In the genomic region with DNA sequence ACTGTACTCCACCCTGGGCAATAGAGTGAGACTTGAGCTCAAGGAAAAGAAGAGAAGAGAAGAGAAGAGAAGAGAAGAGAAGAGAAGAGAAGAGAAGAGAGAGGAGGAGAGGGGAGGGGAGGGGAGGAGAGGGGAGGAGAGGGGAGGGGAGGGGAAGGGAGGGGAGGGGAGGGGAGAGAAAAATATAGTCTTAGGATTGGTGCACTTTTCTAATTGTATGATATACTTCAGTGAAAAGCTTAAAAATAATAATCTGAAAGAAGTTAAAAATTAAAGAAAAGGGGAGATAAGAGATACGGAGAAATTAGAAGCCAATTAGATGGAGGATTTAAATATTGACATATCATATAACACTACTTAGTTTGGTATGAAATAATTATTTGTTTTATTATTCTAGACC, we compare ENCODE assay signal across 32 cellular contexts. TPM values are rescaled to one million over a fixed set of nuclear protein-coding genes. Genes with fewer than 3 reads are reported as not detected.
"Had no signal": no experiment of that assay in that cellular context is flagged by ENCODE, and none has a peak within 500 bp of the region (broad histone marks: within the 10 kb centered on the region; RNA-seq: fewer than 3 reads in every experiment).

No MANE protein-coding gene starts in this region.

- H3K36me3 ChIP-seq: stomach, suprapubic skin, thoracic aorta, thyroid gland, tibial artery, tibial nerve, transverse colon, upper lobe of left lung, upper lobe of right lung, uterus, vagina had no signal

- H3K4me1 ChIP-seq: stomach, suprapubic skin, testis, thyroid gland, tibial artery, transverse colon, upper lobe of left lung, upper lobe of right lung, uterus, vagina had no signal

- H3K27me3 ChIP-seq: stomach, suprapubic skin, testis, thyroid gland, tibial artery, tibial nerve, transverse colon, upper lobe of left lung, upper lobe of right lung, uterus, vagina had no signal

- ATAC-seq: stimulated activated effector memory CD8-positive, alpha-beta T cell treated with anti-CD3 and anti-CD28 coated beads, Interleukin-12 subunit alpha, Interleukin-12 subunit beta, amount 100 ng/mL, for 72 hours; stimulated activated memory B cell treated with anti-CD40 and anti-IgM and Interleukin-4, amounts not matched to agents 10 μg/mL and 1 μg/mL and 100 μg/mL, for 72 hours; stimulated activated naive B cell treated with anti-CD40 and anti-IgM and Interleukin-4, amounts not matched to agents 10 μg/mL and 1 μg/mL and 100 μg/mL, for 72 hours; stimulated activated naive CD8-positive, alpha-beta T cell treated with anti-CD3 and anti-CD28 coated beads, Interleukin-15, amount 100 ng/mL, for 72 hours; stimulated activated naive CD8-positive, alpha-beta T cell treated with anti-CD3 and anti-CD28 coated beads, Interleukin-15, Interleukin-2, amounts not matched to agents 100 U/mL and 50 U/mL, for 24 hours; upper lobe of right lung had no signal

- DNase-seq: stimulated activated CD4-positive, alpha-beta T cell treated with anti-CD3 and anti-CD28 coated beads, Interleukin-2, amount 100 ng/mL, for 48 hours; stimulated activated CD4-positive, alpha-beta T cell treated with anti-CD3 and anti-CD28 coated beads, Interleukin-4, amount 100 ng/mL, for 1 hour; stimulated activated CD4-positive, alpha-beta T cell treated with anti-CD3 and anti-CD28 coated beads, Interleukin-4, amount 100 ng/mL, for 24 hours; stimulated activated CD4-positive, alpha-beta T cell treated with anti-CD3 and anti-CD28 coated beads, Interleukin-4, amount 100 ng/mL, for 4 hours; stimulated activated CD8-positive, alpha-beta memory T cell treated with anti-CD3 and anti-CD28 coated beads, Interleukin-4, amount 100 ng/mL, for 48 hours; stimulated activated naive B cell treated with anti-CD40 and anti-IgM and Interleukin-4, amounts not matched to agents 10 μg/mL and 1 μg/mL and 100 μg/mL, for 72 hours; stimulated activated naive CD4-positive, alpha-beta T cell; stimulated activated naive CD4-positive, alpha-beta T cell treated with Interleukin-2 at 50 U/mL for 16 hours; stimulated activated naive CD8-positive, alpha-beta T cell treated with anti-CD3 and anti-CD28 coated beads, Interleukin-15, amount 100 ng/mL, for 72 hours; stimulated activated naive CD8-positive, alpha-beta T cell treated with anti-CD3 and anti-CD28 coated beads, Interleukin-15, Interleukin-2, amounts not matched to agents 100 U/mL and 50 U/mL, for 24 hours; stomach; substantia nigra; testis; thyroid gland; tibial artery; transverse colon; trophoblast cell; upper lobe of left lung; upper lobe of right lung; uterus had no signal

- FAIRE-seq: urothelium cell line had no signal

- H3K9me3 ChIP-seq: stomach, suprapubic skin, testis, thoracic aorta, thyroid gland, tibial artery, tibial nerve, transverse colon, upper lobe of left lung, upper lobe of right lung, uterus, vagina had no signal

- H3K27ac ChIP-seq: stomach, suprapubic skin, testis, thoracic aorta, thyroid gland, tibial artery, tibial nerve, transverse colon, upper lobe of left lung, upper lobe of right lung, uterus, vagina had no signal

- H3K4me3 ChIP-seq: stomach, suprapubic skin, testis, thoracic aorta, thyroid gland, tibial artery, tibial nerve, transverse colon, upper lobe of left lung, upper lobe of right lung, uterus, vagina had no signal

RNA-seq across cellular contexts. Expression of a gene that starts 19.3 kb away (rescaled TPM):
- total RNA-seq: subcutaneous adipose tissue, suprapubic skin, temporal lobe, thoracic aorta, thyroid gland, tibial nerve, transverse colon, upper lobe of left lung, upper lobe of right lung, ureter, urinary bladder, uterus, vagina had no signal
- polyA plus RNA-seq: stomach, thymus, urinary bladder had no signal

RNA-seq across cellular contexts. Expression of a gene that starts 35.7 kb away (rescaled TPM):
- total RNA-seq: stomach, subcutaneous adipose tissue, suprapubic skin, temporal lobe, thoracic aorta, thyroid gland, tibial nerve, transverse colon, upper lobe of left lung, upper lobe of right lung, ureter, urinary bladder, uterus, vagina had no signal
- polyA plus RNA-seq: stomach, thymus, urinary bladder had no signal

RNA-seq across cellular contexts. Expression of a gene that starts 49.5 kb away (rescaled TPM):
- total RNA-seq: subcutaneous adipose tissue, suprapubic skin, temporal lobe, testis, thoracic aorta, thyroid gland, tibial nerve, transverse colon, upper lobe of left lung, upper lobe of right lung, ureter, urinary bladder, uterus, vagina had no signal
- polyA plus RNA-seq: stomach, thymus, urinary bladder had no signal

RNA-seq across cellular contexts. Expression of a gene that starts 59.5 kb away (rescaled TPM):
- total RNA-seq: stomach, subcutaneous adipose tissue, suprapubic skin, temporal lobe, thoracic aorta, thyroid gland, tibial nerve, transverse colon, upper lobe of left lung, upper lobe of right lung, ureter, urinary bladder, uterus, vagina had no signal
- polyA plus RNA-seq: stomach, thymus, urinary bladder had no signal
